ENCODE assay signal across 19 cellular contexts in genomic region chr20:64193058-64193457, GRCh38. TPM values are rescaled to one million over a fixed set of nuclear protein-coding genes. Genes with fewer than 3 reads are reported as not detected.
"Had no signal": no experiment of that assay in that cellular context is flagged by ENCODE, and none has a peak within 500 bp of the region (broad histone marks: within the 10 kb centered on the region; RNA-seq: fewer than 3 reads in every experiment).

No MANE protein-coding gene starts in this region.

- H3K4me3 Mint-ChIP-seq: dendritic cell treated with granulocyte-macrophage colony-stimulating factor and Interleukin-4, amounts not matched to agents 40 ng/mL and 50 ng/mL, for 4 days; natural killer cell treated with Interleukin-12 subunit alpha and Interleukin-12 subunit beta and Interleukin-15 and Interleukin-18, amount 100 ng/mL, for 72 hours; type B pancreatic cell had no signal

- H3K9me3 Mint-ChIP-seq: dendritic cell treated with granulocyte-macrophage colony-stimulating factor and Interleukin-4, amounts not matched to agents 40 ng/mL and 50 ng/mL, for 4 days; natural killer cell treated with Interleukin-12 subunit alpha and Interleukin-12 subunit beta and Interleukin-15 and Interleukin-18, amount 100 ng/mL, for 72 hours; type B pancreatic cell had no signal

- H3K27me3 ChIP-seq: pancreas, thyroid gland had no signal

- H3K36me3 Mint-ChIP-seq: natural killer cell treated with Interleukin-12 subunit alpha and Interleukin-12 subunit beta and Interleukin-15 and Interleukin-18, amount 100 ng/mL, for 72 hours; type B pancreatic cell had no signal

- H3K4me3 ChIP-seq: esophagus squamous epithelium, gastroesophageal sphincter, lung, pancreas, prostate gland, suprapubic skin, thyroid gland had no signal

- H3K27ac Mint-ChIP-seq: dendritic cell treated with granulocyte-macrophage colony-stimulating factor and Interleukin-4, amounts not matched to agents 40 ng/mL and 50 ng/mL, for 4 days; natural killer cell treated with Interleukin-12 subunit alpha and Interleukin-12 subunit beta and Interleukin-15 and Interleukin-18, amount 100 ng/mL, for 72 hours; type B pancreatic cell had no signal

- H3K9me3 ChIP-seq: esophagus squamous epithelium, gastroesophageal sphincter, pancreas, prostate gland, suprapubic skin, thyroid gland had no signal

- H3K27ac ChIP-seq: esophagus squamous epithelium, gastroesophageal sphincter, pancreas, prostate gland, suprapubic skin, thyroid gland had no signal

- H3K4me1 ChIP-seq: esophagus squamous epithelium, gastroesophageal sphincter, prostate gland, suprapubic skin, thyroid gland had no signal

- H3K36me3 ChIP-seq: esophagus squamous epithelium, gastroesophageal sphincter, pancreas, prostate gland, suprapubic skin, thyroid gland had no signal

- DNase-seq: esophagus squamous epithelium; left colon; left ventricle myocardium superior; mesenchymal stem cell; midbrain; occipital lobe; pancreas; stimulated activated CD4-positive, alpha-beta T cell treated with anti-CD3 and anti-CD28 coated beads, Interleukin-4, amount 100 ng/mL, for 1 hour; stimulated activated naive CD4-positive, alpha-beta T cell; thyroid gland had no signal

- ATAC-seq: gastroesophageal sphincter; left colon; left ventricle myocardium superior; natural killer cell treated with Interleukin-12 subunit alpha and Interleukin-12 subunit beta and Interleukin-15 and Interleukin-18, amount 100 ng/mL, for 72 hours; pancreas had no signal

RNA-seq across cellular contexts. Expression of gene MYT1, which starts 28.8 kb away (rescaled TPM):
- total RNA-seq: epithelial cell of proximal tubule; esophagus squamous epithelium; kidney epithelial cell; natural killer cell treated with Interleukin-12 subunit alpha and Interleukin-12 subunit beta and Interleukin-15 and Interleukin-18, amount 100 ng/mL, for 72 hours had no signal
